1 cellular context compared by ENCODE assay signal in the genomic region with DNA sequence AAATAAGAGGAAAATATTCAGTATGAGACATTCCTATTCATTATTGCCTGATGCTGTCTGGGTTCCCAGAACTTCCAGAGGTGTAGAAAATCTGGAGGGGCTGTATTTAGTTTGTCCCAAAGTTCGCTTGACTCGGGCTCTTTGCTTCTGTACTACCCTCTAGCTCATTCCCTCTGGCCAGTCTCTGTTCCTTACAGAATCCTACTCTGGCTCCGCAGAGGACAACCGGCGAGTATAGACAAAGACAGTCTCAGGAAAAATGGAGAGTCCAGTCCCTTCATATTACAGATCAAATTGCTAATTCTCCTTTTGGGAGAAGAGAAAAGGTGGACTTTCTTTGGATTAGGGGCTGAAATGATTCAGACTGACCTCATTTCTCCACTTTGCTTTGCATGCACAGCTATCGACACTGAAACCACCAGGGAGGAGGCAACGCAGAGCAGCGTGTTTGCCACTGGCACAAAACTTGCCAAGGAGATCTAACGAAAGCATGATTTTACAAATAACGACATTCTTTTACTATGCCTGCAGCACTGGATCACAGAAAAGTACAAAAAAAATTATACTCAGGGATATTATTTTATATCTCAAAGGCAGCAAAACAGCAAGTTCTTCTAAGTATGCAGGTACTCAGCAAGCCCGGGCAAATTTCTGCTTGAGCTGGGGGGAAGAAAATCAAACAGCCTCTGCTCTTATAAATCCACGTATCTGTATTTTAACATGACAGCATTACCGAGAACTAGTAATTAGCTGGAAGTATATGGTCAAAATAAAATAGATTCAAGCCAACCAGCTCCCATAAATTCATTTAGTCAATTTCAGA.
TF ChIP-seq lines count a peak whose summit lies in the region.

No MANE protein-coding gene starts in this region.

TF ChIP-seq in GM23338, 12 proteins besides CTCF, POLR2A, EP300 and RAD21 (continued from another document):
- TF ChIP-seq, protein P1, sequence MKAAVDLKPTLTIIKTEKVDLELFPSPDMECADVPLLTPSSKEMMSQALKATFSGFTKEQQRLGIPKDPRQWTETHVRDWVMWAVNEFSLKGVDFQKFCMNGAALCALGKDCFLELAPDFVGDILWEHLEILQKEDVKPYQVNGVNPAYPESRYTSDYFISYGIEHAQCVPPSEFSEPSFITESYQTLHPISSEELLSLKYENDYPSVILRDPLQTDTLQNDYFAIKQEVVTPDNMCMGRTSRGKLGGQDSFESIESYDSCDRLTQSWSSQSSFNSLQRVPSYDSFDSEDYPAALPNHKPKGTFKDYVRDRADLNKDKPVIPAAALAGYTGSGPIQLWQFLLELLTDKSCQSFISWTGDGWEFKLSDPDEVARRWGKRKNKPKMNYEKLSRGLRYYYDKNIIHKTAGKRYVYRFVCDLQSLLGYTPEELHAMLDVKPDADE (IDR thresholded peaks at IDR 0.05), result no peak
- TF ChIP-seq ZNF331 (CRISPR knock-in tag; IDR thresholded peaks at IDR 0.05; ENCODE audit: low read depth), result no peak
